In the genomic region with DNA sequence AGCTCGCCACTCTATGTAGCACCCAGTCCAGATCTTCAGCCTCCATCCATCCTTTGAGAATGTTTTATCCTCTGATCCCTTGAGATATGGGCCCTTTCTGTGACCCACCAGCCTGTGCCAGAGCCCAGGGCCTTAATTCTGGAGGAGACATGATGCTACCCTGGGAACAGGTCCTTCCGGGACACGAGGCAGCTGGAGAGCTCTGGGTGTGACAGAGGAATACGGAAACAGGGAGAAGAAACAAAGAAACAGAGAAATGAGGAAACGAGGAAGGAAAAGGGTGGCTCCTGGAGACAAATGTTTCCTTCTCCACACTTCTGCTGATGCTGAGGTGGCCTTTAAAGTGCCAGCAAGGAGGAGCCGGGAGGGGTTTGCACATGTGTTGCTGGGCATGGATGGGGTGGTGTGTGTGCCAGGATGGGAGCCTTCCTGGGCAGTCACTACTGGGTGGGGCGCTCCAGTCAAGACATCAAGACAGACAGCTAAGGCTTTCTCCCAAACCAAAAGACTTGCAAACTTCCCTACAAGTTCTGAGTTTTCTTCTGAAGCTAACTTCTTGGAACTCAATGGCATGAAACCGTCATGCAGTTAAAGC, we compare ENCODE assay signal across 14 cellular contexts. TPM values are rescaled to one million over a fixed set of nuclear protein-coding genes. Genes with fewer than 3 reads are reported as not detected.
DNase-seq lines count a peak whose midpoint lies in the region; ATAC-seq and TF ChIP-seq lines count a peak whose summit lies in the region.
"Had no signal": no experiment of that assay in that cellular context is flagged by ENCODE, and none has a peak within 500 bp of the region (broad histone marks: within the 10 kb centered on the region; RNA-seq: fewer than 3 reads in every experiment).

No MANE protein-coding gene starts in this region.

- H3K27me3 ChIP-seq in ascending aorta (no peaks in the 10 kb centered on the region), upper lobe of left lung (peaks cover 0 to 4% (median 0%) of the 10 kb centered on the region in 4 donors)
- peaks cover 34% of the 10 kb centered on the region for H3K27me3 ChIP-seq in CD4-positive, alpha-beta T cell (ENCODE audit: control insufficient read depth, insufficient read depth, low read length)

- POLR2A ChIA-PET in CD4-positive, alpha-beta T cell (lab: Charles Lee): interaction anchor here (0.8 to 1.7 kb wide), 2 partner anchors 13 to 23 kb away, joined by 4 read pairs; a partner anchor contains a TSS

- H3K4me3 ChIP-seq in ascending aorta (no peak overlapping the region), upper lobe of left lung (no peak overlapping the region)
- H3K4me3 ChIP-seq: GM12878 had no signal

- ATAC-seq in omental fat pad (ENCODE audit: low FRiP score): peak; percentile 13
- ATAC-seq in upper lobe of left lung (ENCODE audit: low FRiP score in 2 of 2): peak in 1 of 2 donors; percentile 8
- no peak for ATAC-seq in CD4-positive, alpha-beta T cell (ENCODE audit: poor library complexity)
- ATAC-seq: GM12878 had no signal

- DNase-seq in ascending aorta (ENCODE audit: low spot score in 2 of 2): no peak
- peak; percentile 67 for DNase-seq in cardiac septum (ENCODE audit: low spot score)
- DNase-seq in omental fat pad (ENCODE audit: low spot score): no peak
- no peak for DNase-seq in upper lobe of left lung
- no peak for DNase-seq in activated T-helper 1 cell treated with anti-CD3 and anti-CD28 coated beads, Interleukin-12 subunit alpha, Interleukin-12 subunit beta, Interleukin-2, Interleukin-4 antibody, amounts not matched to agents 30 ng/mL and 10 ng/mL and 1 ng/mL, durations not matched to agents 14 hours and 24 hours and 36 hours (ENCODE audit: low spot score)
- no peak for DNase-seq in NCI-H345 (lab: John Stamatoyannopoulos, UW)
- no peak for DNase-seq in CD4-positive, alpha-beta T cell
- DNase-seq: activated CD4-positive, CD25-positive, alpha-beta regulatory T cell; activated naive CD8-positive, alpha-beta T cell treated with anti-CD3 and anti-CD28 coated beads for 36 hours; CD4-positive, CD25-positive, alpha-beta regulatory T cell; mammary epithelial cell; NCI-H1048; SW 1271 had no signal

- peak overlapping the region; percentile 70 to 72 for H3K27ac ChIP-seq in ascending aorta
- peak overlapping the region; percentile 11 to 70 (median 58) for H3K27ac ChIP-seq in upper lobe of left lung
- H3K27ac ChIP-seq in CD4-positive, alpha-beta T cell (ENCODE audit: low read depth, low read length): no peak overlapping the region

- no peak overlapping the region for H3K27ac Mint-ChIP-seq in activated T-helper 1 cell treated with anti-CD3 and anti-CD28 coated beads, Interleukin-12 subunit alpha, Interleukin-12 subunit beta, Interleukin-2, Interleukin-4 antibody, amounts not matched to agents 30 ng/mL and 10 ng/mL and 1 ng/mL, durations not matched to agents 14 hours and 24 hours and 36 hours
- H3K27ac Mint-ChIP-seq in CD4-positive, alpha-beta T cell: no peak overlapping the region
- H3K27ac Mint-ChIP-seq: activated naive CD8-positive, alpha-beta T cell treated with anti-CD3 and anti-CD28 coated beads for 36 hours; CD4-positive, CD25-positive, alpha-beta regulatory T cell had no signal

- no peaks in the 10 kb centered on the region for H3K36me3 Mint-ChIP-seq in activated T-helper 1 cell treated with anti-CD3 and anti-CD28 coated beads, Interleukin-12 subunit alpha, Interleukin-12 subunit beta, Interleukin-2, Interleukin-4 antibody, amounts not matched to agents 30 ng/mL and 10 ng/mL and 1 ng/mL, durations not matched to agents 14 hours and 24 hours and 36 hours (ENCODE audit: low read depth)
- H3K36me3 Mint-ChIP-seq in CD4-positive, alpha-beta T cell (ENCODE audit: low read depth): no peaks in the 10 kb centered on the region
- H3K36me3 Mint-ChIP-seq: activated naive CD8-positive, alpha-beta T cell treated with anti-CD3 and anti-CD28 coated beads for 36 hours; CD4-positive, CD25-positive, alpha-beta regulatory T cell had no signal

- peaks cover 5% of the 10 kb centered on the region for H3K4me1 Mint-ChIP-seq in activated T-helper 1 cell treated with anti-CD3 and anti-CD28 coated beads, Interleukin-12 subunit alpha, Interleukin-12 subunit beta, Interleukin-2, Interleukin-4 antibody, amounts not matched to agents 30 ng/mL and 10 ng/mL and 1 ng/mL, durations not matched to agents 14 hours and 24 hours and 36 hours (ENCODE audit: low read depth)
- H3K4me1 Mint-ChIP-seq in CD4-positive, alpha-beta T cell (ENCODE audit: low read depth): peaks cover 4% of the 10 kb centered on the region

- H3K27me3 Mint-ChIP-seq in activated T-helper 1 cell treated with anti-CD3 and anti-CD28 coated beads, Interleukin-12 subunit alpha, Interleukin-12 subunit beta, Interleukin-2, Interleukin-4 antibody, amounts not matched to agents 30 ng/mL and 10 ng/mL and 1 ng/mL, durations not matched to agents 14 hours and 24 hours and 36 hours (ENCODE audit: insufficient read depth): peaks cover 52% of the 10 kb centered on the region
- H3K27me3 Mint-ChIP-seq in CD4-positive, alpha-beta T cell: peaks cover 50% of the 10 kb centered on the region

- H3K36me3 ChIP-seq in ascending aorta (no peaks in the 10 kb centered on the region), upper lobe of left lung (no peaks in the 10 kb centered on the region)

- TF ChIP-seq CTCF in ascending aorta (IDR thresholded peaks at IDR 0.05) (no peak), omental fat pad (IDR thresholded peaks at IDR 0.05) (no peak), upper lobe of left lung (IDR thresholded peaks at IDR 0.05) (no peak)
- no peak for TF ChIP-seq CTCF in CD4-positive, alpha-beta T cell (IDR thresholded peaks at IDR 0.05)

- WGBS in upper lobe of left lung, 2 donors: 51 to 53% methylated on average over 8 of the region's 8 CpGs

- no peak overlapping the region for H3K4me3 Mint-ChIP-seq in activated T-helper 1 cell treated with anti-CD3 and anti-CD28 coated beads, Interleukin-12 subunit alpha, Interleukin-12 subunit beta, Interleukin-2, Interleukin-4 antibody, amounts not matched to agents 30 ng/mL and 10 ng/mL and 1 ng/mL, durations not matched to agents 14 hours and 24 hours and 36 hours
- H3K4me3 Mint-ChIP-seq in CD4-positive, alpha-beta T cell: no peak overlapping the region
- H3K4me3 Mint-ChIP-seq: activated naive CD8-positive, alpha-beta T cell treated with anti-CD3 and anti-CD28 coated beads for 36 hours; CD4-positive, CD25-positive, alpha-beta regulatory T cell had no signal

- H3K9me3 ChIP-seq in ascending aorta (no peaks in the 10 kb centered on the region), upper lobe of left lung (no peaks in the 10 kb centered on the region)
- H3K9me3 ChIP-seq in CD4-positive, alpha-beta T cell (ENCODE audit: control insufficient read depth, low read length): no peaks in the 10 kb centered on the region

- CTCF ChIA-PET in CD4-positive, alpha-beta T cell (lab: Charles Lee): interaction anchor here (1.2 kb wide), 1 partner anchor 34 kb away, joined by 3 read pairs; no protein-coding TSS in a partner anchor

- no peak for TF ChIP-seq POLR2A in upper lobe of left lung (IDR thresholded peaks at IDR 0.05)

- H3K4me1 ChIP-seq in ascending aorta: peaks cover 0 to 33% of the 10 kb centered on the region in 2 donors
- H3K4me1 ChIP-seq in upper lobe of left lung: peaks cover 22 to 53% (median 41%) of the 10 kb centered on the region in 4 donors

- no peak for TF ChIP-seq EP300 in upper lobe of left lung (IDR thresholded peaks at IDR 0.05)

- H3K9me3 Mint-ChIP-seq in activated T-helper 1 cell treated with anti-CD3 and anti-CD28 coated beads, Interleukin-12 subunit alpha, Interleukin-12 subunit beta, Interleukin-2, Interleukin-4 antibody, amounts not matched to agents 30 ng/mL and 10 ng/mL and 1 ng/mL, durations not matched to agents 14 hours and 24 hours and 36 hours: no peaks in the 10 kb centered on the region
- no peaks in the 10 kb centered on the region for H3K9me3 Mint-ChIP-seq in CD4-positive, alpha-beta T cell
- H3K9me3 Mint-ChIP-seq: activated naive CD8-positive, alpha-beta T cell treated with anti-CD3 and anti-CD28 coated beads for 36 hours had no signal

- intact Hi-C loops in ascending aorta (cut with DNase I): loop anchor here (10.0 kb wide), 1 partner anchor 1876 kb away; no protein-coding TSS in a partner anchor
- intact Hi-C loops in cardiac septum (cut with DNase I): loop anchor here (5.0 kb wide), 1 partner anchor 48 kb away; no protein-coding TSS in a partner anchor
- intact Hi-C loops in activated T-helper 1 cell treated with anti-CD3 and anti-CD28 coated beads, Interleukin-12 subunit alpha, Interleukin-12 subunit beta, Interleukin-2, Interleukin-4 antibody, amounts not matched to agents 30 ng/mL and 10 ng/mL and 1 ng/mL, durations not matched to agents 14 hours and 24 hours and 36 hours (cut with micrococcal nuclease): no loop called here
- intact Hi-C loops in CD4-positive, alpha-beta T cell (cut with DNase I, micrococcal nuclease): no loop called here

RNA-seq across cellular contexts. Expression of a gene that starts 22.9 kb away (rescaled TPM):
- total RNA-seq in ascending aorta (47.0 TPM), cardiac septum (142 TPM), omental fat pad (100 to 1,000 TPM in 3 of 4 donors, 10 to 100 TPM in 1; 99.0 to 153 (median 120) TPM), upper lobe of left lung (100 to 1,000 TPM in 4 of 6 donors, 10 to 100 TPM in 2; 48.5 to 128 (median 110) TPM)
- 98.8 and 109 TPM in 2 replicates for total RNA-seq in activated T-helper 1 cell treated with anti-CD3 and anti-CD28 coated beads, Interleukin-12 subunit alpha, Interleukin-12 subunit beta, Interleukin-2, Interleukin-4 antibody, amounts not matched to agents 30 ng/mL and 10 ng/mL and 1 ng/mL, durations not matched to agents 14 hours and 24 hours and 36 hours
- 100 to 1,000 TPM; 176 to 182 TPM for total RNA-seq in CD4-positive, alpha-beta T cell

RNA-seq across cellular contexts. Expression of a gene that starts 22.9 kb away (rescaled TPM):
- 0.75 TPM for total RNA-seq in ascending aorta
- total RNA-seq in cardiac septum: 31.2 TPM
- 10 to 100 TPM in 1 of 4 donors, 1 to 10 TPM in 3; 7.1 to 16.7 (median 8.7) TPM for total RNA-seq in omental fat pad
- total RNA-seq in upper lobe of left lung: 10 to 100 TPM in 2 of 6 donors, 1 to 10 TPM in 4; 8.0 to 19.1 (median 8.4) TPM
- total RNA-seq in activated T-helper 1 cell treated with anti-CD3 and anti-CD28 coated beads, Interleukin-12 subunit alpha, Interleukin-12 subunit beta, Interleukin-2, Interleukin-4 antibody, amounts not matched to agents 30 ng/mL and 10 ng/mL and 1 ng/mL, durations not matched to agents 14 hours and 24 hours and 36 hours: 0.20 and 0.29 TPM in 2 replicates
- under 1 TPM in 1 of 2 experiments, not detected in 1; 0.36 TPM for total RNA-seq in CD4-positive, alpha-beta T cell

Comparison
In these comparisons a context has a peak if more than half of its experiments do, and no peak if none do; other contexts are left out.
1. intact Hi-C loops: an anchor here in ascending aorta (10.0 kb wide) and cardiac septum (5.0 kb wide); none called in activated T-helper 1 cell treated with anti-CD3 and anti-CD28 coated beads, Interleukin-12 subunit alpha, Interleukin-12 subunit beta, Interleukin-2, Interleukin-4 antibody, amounts not matched to agents 30 ng/mL and 10 ng/mL and 1 ng/mL, durations not matched to agents 14 hours and 24 hours and 36 hours and CD4-positive, alpha-beta T cell.